In the genomic region with DNA sequence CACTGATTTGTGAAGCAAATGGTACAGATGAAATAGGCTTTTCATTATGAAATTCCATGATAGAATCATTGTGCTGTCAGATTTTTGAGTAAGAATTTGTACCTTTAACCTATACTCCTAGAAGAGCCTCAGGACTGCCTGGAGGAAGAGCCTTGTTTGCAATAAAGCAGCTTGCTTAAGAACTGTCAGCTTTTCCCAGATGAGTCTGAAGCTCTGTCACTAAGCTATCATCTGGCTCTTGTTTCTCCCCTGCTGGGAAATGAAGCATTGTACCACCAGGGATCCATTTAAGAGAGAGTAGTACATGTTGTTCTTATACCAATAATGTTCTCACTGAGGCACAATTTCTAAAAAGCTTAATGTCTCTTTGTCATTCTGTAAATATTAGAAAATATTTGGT, we compare ENCODE assay signal across 28 cellular contexts.
DNase-seq lines count a peak whose midpoint lies in the region; ATAC-seq and TF ChIP-seq lines count a peak whose summit lies in the region.
"Had no signal": no experiment of that assay in that cellular context is flagged by ENCODE, and none has a peak within 500 bp of the region (broad histone marks: within the 10 kb centered on the region; RNA-seq: fewer than 3 reads in every experiment).

No MANE protein-coding gene starts in this region.

- TF ChIP-seq CTCF in chondrocyte (IDR thresholded peaks at IDR 0.05) (no peak), nephron progenitor cell (IDR thresholded peaks at IDR 0.05) (no peak), thoracic aorta (IDR thresholded peaks at IDR 0.05) (no peak)

- H3K27ac ChIP-seq in thoracic aorta, result peak overlapping the region; percentile 4 to 52
- H3K27ac ChIP-seq: 22Rv1, cardiac muscle cell had no signal

- no peak overlapping the region for H3K4me3 ChIP-seq in thoracic aorta
- H3K4me3 ChIP-seq: cardiac muscle cell, esophagus squamous epithelium, gastrocnemius medialis, skin epidermis had no signal

- no peaks in the 10 kb centered on the region for H3K9me3 ChIP-seq in thoracic aorta
- H3K9me3 ChIP-seq: esophagus squamous epithelium, gastrocnemius medialis had no signal

- no peak for ATAC-seq in thoracic aorta (ENCODE audit: insufficient number of reproducible peaks, low FRiP score, low read depth)
- ATAC-seq: activated CD8-positive, alpha-beta memory T cell treated with anti-CD3 and anti-CD28 coated beads, Interleukin-2, amount 10 ng/mL, durations not matched to agents 7 days and 5 days; HepG2; left lobe of liver; WTC11 had no signal

- H3K4me1 ChIP-seq in thoracic aorta (ENCODE audit: control insufficient read depth in 1 of 2, low read depth in 2 of 2), result peaks cover 32 to 73% of the 10 kb centered on the region in 2 donors

- peaks cover 29% of the 10 kb centered on the region for H3K36me3 Mint-ChIP-seq in chondrocyte (ENCODE audit: low read depth)
- peaks cover 41% of the 10 kb centered on the region for H3K36me3 Mint-ChIP-seq in nephron progenitor cell (ENCODE audit: low read depth)

- DNase-seq in NCI-H1417 (lab: John Stamatoyannopoulos, UW) (peak in 2 of 3 experiments; percentile 0 to 11), NCI-H1417 treated with DMSO at 0.1 percent for 48 hours (lab: John Stamatoyannopoulos, UW) (no peak), chondrocyte (ENCODE audit: low spot score) (no peak), nephron progenitor cell (no peak), thoracic aorta (ENCODE audit: low spot score) (no peak)
- no peak for DNase-seq in activated naive CD4-positive, alpha-beta T cell treated with Interleukin-2 at 50 U/mL for 16 hours
- no peak for DNase-seq in stimulated activated CD4-positive, alpha-beta T cell treated with anti-CD3 and anti-CD28 coated beads, Interleukin-12 subunit alpha, Interleukin-12 subunit beta, amount 100 ng/mL, for 4 hours
- DNase-seq in stimulated activated naive CD4-positive, alpha-beta T cell treated with Interleukin-2 at 50 U/mL for 16 hours (lab: John Stamatoyannopoulos, UW), result no peak
- DNase-seq: activated CD8-positive, alpha-beta memory T cell treated with anti-CD3 and anti-CD28 coated beads, Interleukin-2, amount 10 ng/mL, durations not matched to agents 7 days and 5 days; activated naive CD4-positive, alpha-beta T cell treated with anti-CD3 and anti-CD28 coated beads, Interleukin-2, amount 10 ng/mL, durations not matched to agents 7 days and 5 days; CD4-positive, alpha-beta T cell; esophagus squamous epithelium; gastrocnemius medialis; hypothalamus; Karpas-422; mesendoderm; NCI-H187; NCI-H774; SIG-M5; stimulated activated CD4-positive, alpha-beta T cell treated with anti-CD3 and anti-CD28 coated beads, Interleukin-2, amount 100 ng/mL, for 24 hours; substantia nigra had no signal

- H3K4me3 Mint-ChIP-seq in chondrocyte (ENCODE audit: unreplicated experiment), result no peak overlapping the region
- no peak overlapping the region for H3K4me3 Mint-ChIP-seq in nephron progenitor cell
- H3K4me3 Mint-ChIP-seq: activated CD8-positive, alpha-beta memory T cell treated with anti-CD3 and anti-CD28 coated beads, Interleukin-2, amount 10 ng/mL, durations not matched to agents 7 days and 5 days; activated naive CD4-positive, alpha-beta T cell treated with anti-CD3 and anti-CD28 coated beads, Interleukin-2, amount 10 ng/mL, durations not matched to agents 7 days and 5 days; CD4-positive, alpha-beta T cell; dendritic cell treated with granulocyte-macrophage colony-stimulating factor and Interleukin-4, amounts not matched to agents 40 ng/mL and 50 ng/mL, for 4 days; WTC11 had no signal

- no peaks in the 10 kb centered on the region for H3K27me3 ChIP-seq in thoracic aorta (replicated peaks; ENCODE audit: insufficient read depth)
- H3K27me3 ChIP-seq: cardiac muscle cell, esophagus squamous epithelium, gastrocnemius medialis had no signal

- H3K4me1 Mint-ChIP-seq in chondrocyte (ENCODE audit: low read depth), result peaks cover 25% of the 10 kb centered on the region
- no peaks in the 10 kb centered on the region for H3K4me1 Mint-ChIP-seq in nephron progenitor cell
- H3K4me1 Mint-ChIP-seq: activated naive CD4-positive, alpha-beta T cell treated with anti-CD3 and anti-CD28 coated beads, Interleukin-2, amount 10 ng/mL, durations not matched to agents 7 days and 5 days; WTC11 had no signal

- H3K27me3 Mint-ChIP-seq in chondrocyte (ENCODE audit: low read depth) (no peaks in the 10 kb centered on the region), nephron progenitor cell (ENCODE audit: low read depth, poor library complexity) (no peaks in the 10 kb centered on the region)
- H3K27me3 Mint-ChIP-seq: activated CD8-positive, alpha-beta memory T cell treated with anti-CD3 and anti-CD28 coated beads, Interleukin-2, amount 10 ng/mL, durations not matched to agents 7 days and 5 days; activated naive CD4-positive, alpha-beta T cell treated with anti-CD3 and anti-CD28 coated beads, Interleukin-2, amount 10 ng/mL, durations not matched to agents 7 days and 5 days; CD4-positive, alpha-beta T cell; dendritic cell treated with granulocyte-macrophage colony-stimulating factor and Interleukin-4, amounts not matched to agents 40 ng/mL and 50 ng/mL, for 4 days had no signal

- H3K9me3 Mint-ChIP-seq in chondrocyte (ENCODE audit: low read depth) (no peaks in the 10 kb centered on the region), nephron progenitor cell (no peaks in the 10 kb centered on the region)
- H3K9me3 Mint-ChIP-seq: activated naive CD4-positive, alpha-beta T cell treated with anti-CD3 and anti-CD28 coated beads, Interleukin-2, amount 10 ng/mL, durations not matched to agents 7 days and 5 days; CD4-positive, alpha-beta T cell; dendritic cell treated with granulocyte-macrophage colony-stimulating factor and Interleukin-4, amounts not matched to agents 40 ng/mL and 50 ng/mL, for 4 days; WTC11 had no signal

- peaks cover 38% of the 10 kb centered on the region for H3K36me3 ChIP-seq in thoracic aorta

- H3K27ac Mint-ChIP-seq in chondrocyte (ENCODE audit: unreplicated experiment), result peak overlapping the region; percentile 15
- H3K27ac Mint-ChIP-seq in nephron progenitor cell, result peak overlapping the region; percentile 24
- H3K27ac Mint-ChIP-seq: activated CD8-positive, alpha-beta memory T cell treated with anti-CD3 and anti-CD28 coated beads, Interleukin-2, amount 10 ng/mL, durations not matched to agents 7 days and 5 days; activated naive CD4-positive, alpha-beta T cell treated with anti-CD3 and anti-CD28 coated beads, Interleukin-2, amount 10 ng/mL, durations not matched to agents 7 days and 5 days; CD4-positive, alpha-beta T cell; dendritic cell treated with granulocyte-macrophage colony-stimulating factor and Interleukin-4, amounts not matched to agents 40 ng/mL and 50 ng/mL, for 4 days had no signal

Comparison
In these comparisons a context has a peak if more than half of its experiments do, and no peak if none do; other contexts are left out.
1. DNase-seq: peak in NCI-H1417 (2 of 3); none in NCI-H1417 treated with DMSO at 0.1 percent for 48 hours (single experiment), chondrocyte (single experiment), nephron progenitor cell (single experiment), thoracic aorta (single experiment), activated naive CD4-positive, alpha-beta T cell treated with Interleukin-2 at 50 U/mL for 16 hours (single experiment), stimulated activated CD4-positive, alpha-beta T cell treated with anti-CD3 and anti-CD28 coated beads, Interleukin-12 subunit alpha, Interleukin-12 subunit beta, amount 100 ng/mL, for 4 hours (single experiment) and stimulated activated naive CD4-positive, alpha-beta T cell treated with Interleukin-2 at 50 U/mL for 16 hours (single experiment).